18 cellular contexts compared by ENCODE assay signal in genomic region chr2:201965550-201965949, GRCh38.
DNase-seq lines count a peak whose midpoint lies in the region; ATAC-seq, FAIRE-seq and TF ChIP-seq lines count a peak whose summit lies in the region.
"Had no signal": no experiment of that assay in that cellular context is flagged by ENCODE, and none has a peak within 500 bp of the region (broad histone marks: within the 10 kb centered on the region; RNA-seq: fewer than 3 reads in every experiment).

No MANE protein-coding gene starts in this region.

- H3K4ac ChIP-seq in H1 (replicated peaks; ENCODE audit: insufficient read length, low read depth, low read length): no peak overlapping the region

- H3K27ac ChIP-seq in A549 (no peak overlapping the region), H1 (ENCODE audit: low read depth, low read length) (no peak overlapping the region), spleen (no peak overlapping the region)
- H3K27ac ChIP-seq: esophagus squamous epithelium had no signal

- intact Hi-C loops in spleen (cut with DNase I; ENCODE audit: low total_unique reads): no loop called here

- ATAC-seq in A549 (peak in 1 of 2 experiments; percentile 84; a peak in 3 of 6 replicates), HG02623 (IDR thresholded peaks at IDR 0.05; ENCODE audit: unreplicated experiment) (no peak)

- H2AK5ac ChIP-seq in H1 (ENCODE audit: low read depth, low read length): no peak overlapping the region

- no peak overlapping the region for H2BK20ac ChIP-seq in H1 (ENCODE audit: low read length)

- no peak overlapping the region for H4K91ac ChIP-seq in H1 (replicated peaks; ENCODE audit: insufficient read length, low read length)

- H3K79me1 ChIP-seq in H1 (ENCODE audit: low read depth, low read length): peaks cover 15% of the 10 kb centered on the region

- no peak overlapping the region for H2BK120ac ChIP-seq in H1 (replicated peaks; ENCODE audit: low read depth, low read length)

- no peak overlapping the region for H2BK5ac ChIP-seq in H1 (ENCODE audit: low read depth, low read length)

- H3K4me1 ChIP-seq in A549 (no peaks in the 10 kb centered on the region), H1 (replicated peaks in 1 of 4; ENCODE audit: control insufficient read depth in 3 of 4, insufficient read depth in 4 of 4, low read length in 3 of 4) (peaks cover 0 to 23% (median 18%) of the 10 kb centered on the region in 4 experiments; a peak in 6 of 7 replicates), spleen (no peaks in the 10 kb centered on the region)
- H3K4me1 ChIP-seq: esophagus squamous epithelium had no signal

- TF ChIP-seq POLR2A in A549 (IDR thresholded peaks at IDR 0.05; ENCODE audit: low read length) (no peak), H1 (IDR thresholded peaks at IDR 0.05; ENCODE audit: control extremely low read depth in 1 of 2, low read depth in 2 of 2, low read length in 2 of 2) (no peak), spleen (IDR thresholded peaks at IDR 0.05) (no peak)

- H3K27me3 ChIP-seq in H1 (replicated peaks in 1 of 4; ENCODE audit: control insufficient read depth in 3 of 4, extremely low read depth in 1 of 4, insufficient read depth in 3 of 4, low read length in 3 of 4): no peaks in the 10 kb centered on the region
- no peaks in the 10 kb centered on the region for H3K27me3 ChIP-seq in spleen (replicated peaks in 1 of 7)
- H3K27me3 ChIP-seq: esophagus squamous epithelium had no signal

- CTCF ChIA-PET in A549 (lab: Yijun Ruan, JAX) (interaction anchor here (1.0 to 1.8 kb wide), 4 partner anchors 19 to 213 kb away, joined by 3 to 7 read pairs (median 4); no protein-coding TSS in a partner anchor), H1 (lab: Charles Lee; ENCODE audit: partially characterized antibody) (interaction anchor here (0.6 to 3.5 kb wide), 32 partner anchors 8 to 1057 kb away, joined by 3 to 20 read pairs (median 4); no protein-coding TSS in a partner anchor)

- TF ChIP-seq EP300 in A549 (IDR thresholded peaks at IDR 0.05) (no peak), H1 (IDR thresholded peaks at IDR 0.05; ENCODE audit: borderline replicate concordance in 1 of 2, low read depth in 2 of 2, low read length in 2 of 2) (no peak)

- TF ChIP-seq RAD21 in A549 (conservative IDR thresholded peaks at IDR 0.05 in 1 of 2, IDR thresholded peaks at IDR 0.05 in 1 of 2) (peak; percentile 41 to 58), H1 (IDR thresholded peaks at IDR 0.05 in 1 of 2, conservative IDR thresholded peaks at IDR 0.05 in 1 of 2; ENCODE audit: low read depth in 2 of 2, low read length in 2 of 2) (peak; percentile 55 to 70)

- no peak overlapping the region for H3K9ac ChIP-seq in H1 (replicated peaks in 1 of 4; ENCODE audit: extremely low read depth in 1 of 4, low read depth in 3 of 4, low read length in 3 of 4)

- H3K4me3 ChIP-seq in A549: no peak overlapping the region
- H3K4me3 ChIP-seq in H1 (ENCODE audit: extremely low read depth in 1 of 4, insufficient read depth in 2 of 4, low read depth in 3 of 4, low read length in 4 of 4): no peak overlapping the region
- no peak overlapping the region for H3K4me3 ChIP-seq in spleen
- H3K4me3 ChIP-seq: esophagus squamous epithelium had no signal

- H3K56ac ChIP-seq in H1 (replicated peaks; ENCODE audit: insufficient read length, low read depth, low read length): no peak overlapping the region

- FAIRE-seq in A549 (lab: Jason Lieb, UNC): no peak
- FAIRE-seq in H1 (lab: Jason Lieb, UNC): peak; percentile 62

- no peak overlapping the region for H2AFZ ChIP-seq in H1 (ENCODE audit: low read length)

- no peak overlapping the region; the same call in 1 of the 2 replicates for H3K18ac ChIP-seq in H1 (ENCODE audit: extremely low read depth, low read length)

- TF ChIP-seq CTCF in A549 (IDR thresholded peaks at IDR 0.05) (peak; percentile 34; the same call in 2 of the 3 replicates), GM10266 (IDR thresholded peaks at IDR 0.05; ENCODE audit: control insufficient read depth, insufficient read depth, low read depth, missing control alignments) (peak; percentile 40), H1 (IDR thresholded peaks at IDR 0.05; ENCODE audit: control extremely low read depth in 1 of 3, insufficient read depth in 1 of 3, low read depth in 1 of 3, low read length in 3 of 3) (peak in 2 of 3 experiments; percentile 34 to 36; a peak in 3 of 4 replicates), spleen (IDR thresholded peaks at IDR 0.05 in 8 of 11, conservative IDR thresholded peaks at IDR 0.05 in 3 of 11) (no peak)

- peaks cover 0 to 30% (median 2%) of the 10 kb centered on the region in 4 experiments; a peak in 5 of 8 replicates for H3K36me3 ChIP-seq in H1 (ENCODE audit: control insufficient read depth in 2 of 4, insufficient read depth in 4 of 4, low read length in 3 of 4)
- no peaks in the 10 kb centered on the region for H3K36me3 ChIP-seq in spleen
- H3K36me3 ChIP-seq: esophagus squamous epithelium had no signal

- H3K23me2 ChIP-seq in H1 (ENCODE audit: low read depth, low read length): no peaks in the 10 kb centered on the region

- WGBS in A549 (ENCODE audit: missing lambda C conversion rate): 58% methylated on average over 3 of the region's 3 CpGs
- 89% methylated on average over 3 of the region's 3 CpGs; no CpG with 5 or more reads in 1 of the 2 experiments for WGBS in H1 (ENCODE audit: extremely low coverage in 1 of 2, insufficient coverage in 1 of 2, insufficient read length in 1 of 2, insufficient replicate concordance in 2 of 2, low coverage in 1 of 2, low lambda C conversion rate in 2 of 2, missing lambda C conversion rate in 1 of 2), 2 experiments
- 69 to 89% (median 84%) methylated on average over 3 of the region's 3 CpGs for WGBS in spleen, 5 donors

- peak overlapping the region; percentile 29; the same call in 1 of the 2 replicates for H2BK12ac ChIP-seq in H1 (ENCODE audit: low read depth, low read length)

- peaks cover 0 to 26% of the 10 kb centered on the region in 2 experiments; a peak in 3 of 4 replicates for H3K79me2 ChIP-seq in H1 (ENCODE audit: control insufficient read depth in 1 of 2, insufficient read depth in 2 of 2, low read length in 2 of 2)

- H2BK15ac ChIP-seq in H1 (ENCODE audit: low read length): no peak overlapping the region

- H4K8ac ChIP-seq in H1 (ENCODE audit: extremely low read depth, insufficient read depth, low read length): no peak overlapping the region

- no peaks in the 10 kb centered on the region for H4K20me1 ChIP-seq in H1 (replicated peaks in 1 of 2; ENCODE audit: control insufficient read depth in 1 of 2, insufficient read depth in 2 of 2, low read length in 2 of 2)

- no peaks in the 10 kb centered on the region for H3K9me3 ChIP-seq in A549
- H3K9me3 ChIP-seq in H1 (ENCODE audit: insufficient read depth in 2 of 2, low read depth in 1 of 2, low read length in 1 of 2): no peaks in the 10 kb centered on the region
- H3K9me3 ChIP-seq in spleen: peaks cover 0 to 1% (median 0%) of the 10 kb centered on the region in 8 donors
- H3K9me3 ChIP-seq: esophagus squamous epithelium had no signal

- H3K23ac ChIP-seq in H1 (ENCODE audit: insufficient read length): no peak overlapping the region

- no peak overlapping the region for H3K14ac ChIP-seq in H1 (ENCODE audit: insufficient read length)

- POLR2A ChIA-PET in A549 (lab: Yijun Ruan, JAX): no interaction called here
- POLR2A ChIA-PET in H1 (lab: Charles Lee; ENCODE audit: partially characterized antibody): interaction anchor here (1.0 to 12.1 kb wide), 7 partner anchors 8 to 111 kb away, joined by 3 to 186 read pairs (median 8); no protein-coding TSS in a partner anchor

- no peak overlapping the region for H3K4me2 ChIP-seq in A549
- no peak overlapping the region for H3K4me2 ChIP-seq in H1 (ENCODE audit: insufficient read depth in 1 of 2, low read depth in 2 of 2, low read length in 2 of 2)

- no peak overlapping the region for H4K5ac ChIP-seq in H1 (ENCODE audit: insufficient read length, low read depth, low read length)

- DNase-seq in A549 (ENCODE audit: low read depth in 1 of 2, low spot score in 1 of 2): peak in 1 of 2 experiments; percentile 37
- DNase-seq in GM10266 (ENCODE audit: extremely low spot score): no peak
- DNase-seq in NCI-H460 (ENCODE audit: extremely low read depth, low read depth): peak; percentile 11
- DNase-seq in H1 (ENCODE audit: low read depth in 1 of 2, low spot score in 2 of 2): no peak
- DNase-seq in spleen: no peak
- no peak for DNase-seq in NCI-H524 (lab: John Stamatoyannopoulos, UW)
- DNase-seq in germinal center (ENCODE audit: low spot score): no peak
- DNase-seq: activated CD4-positive, alpha-beta T cell treated with anti-CD3 and anti-CD28 coated beads for 48 hours; AML-193; amygdala; cortex of kidney; DMS79 treated with DMSO at 0.1 percent for 48 hours; esophagus squamous epithelium; NCI-H1436; NCI-H446; stimulated activated CD4-positive, alpha-beta T cell treated with anti-CD3 and anti-CD28 coated beads, Interleukin-15, amount 100 ng/mL, for 24 hours; substantia nigra had no signal

TF ChIP-seq in A549, 52 proteins besides CTCF, POLR2A, EP300 and RAD21:
- TF ChIP-seq SMC3 (IDR thresholded peaks at IDR 0.05) (peak; percentile 30; the same call in 2 of the 3 replicates), EHMT2 (IDR thresholded peaks at IDR 0.05; ENCODE audit: low read depth) (no peak)
TF ChIP-seq in A549: peak in this region for 1.

TF ChIP-seq in H1, 55 proteins besides CTCF, POLR2A, EP300 and RAD21:
- TF ChIP-seq KDM5A (IDR thresholded peaks at IDR 0.05; ENCODE audit: low read length) (no peak), SP1 (IDR thresholded peaks at IDR 0.05; ENCODE audit: low read depth, low read length) (no peak), RFX5 (IDR thresholded peaks at IDR 0.05; ENCODE audit: borderline replicate concordance, low read depth, low read length) (no peak), TCF12 (IDR thresholded peaks at IDR 0.05; ENCODE audit: low read depth, low read length) (no peak), TEAD4 (IDR thresholded peaks at IDR 0.05; ENCODE audit: low read depth, low read length) (no peak), KDM4A (IDR thresholded peaks at IDR 0.05; ENCODE audit: low read depth, low read length, severe bottlenecking) (no peak), RNF2 (IDR thresholded peaks at IDR 0.05; ENCODE audit: borderline replicate concordance, low read depth, low read length, missing control alignments, poor library complexity, severe bottlenecking) (no peak), RBBP5 (IDR thresholded peaks at IDR 0.05; ENCODE audit: borderline replicate concordance, low read depth, low read length) (no peak), CEBPB (IDR thresholded peaks at IDR 0.05; ENCODE audit: low read depth, low read length) (no peak), JUN (IDR thresholded peaks at IDR 0.05; ENCODE audit: low read depth, low read length) (no peak), POLR2AphosphoS5 (IDR thresholded peaks at IDR 0.05; ENCODE audit: low read depth, low read length) (no peak)

Comparison
In these comparisons a context has a peak if more than half of its experiments do, and no peak if none do; other contexts are left out.
1. CTCF ChIP-seq: peak in A549 (single experiment), GM10266 (single experiment) and H1 (2 of 3); none in spleen (0 of 11).
2. Of the 18 proteins assayed by ChIP-seq in both H1 and A549: peak only in H1: none; only in A549: none; in both: CTCF and RAD21; in neither: 16.